Comparison of ENCODE assay signal across 20 cellular contexts in the genomic region with DNA sequence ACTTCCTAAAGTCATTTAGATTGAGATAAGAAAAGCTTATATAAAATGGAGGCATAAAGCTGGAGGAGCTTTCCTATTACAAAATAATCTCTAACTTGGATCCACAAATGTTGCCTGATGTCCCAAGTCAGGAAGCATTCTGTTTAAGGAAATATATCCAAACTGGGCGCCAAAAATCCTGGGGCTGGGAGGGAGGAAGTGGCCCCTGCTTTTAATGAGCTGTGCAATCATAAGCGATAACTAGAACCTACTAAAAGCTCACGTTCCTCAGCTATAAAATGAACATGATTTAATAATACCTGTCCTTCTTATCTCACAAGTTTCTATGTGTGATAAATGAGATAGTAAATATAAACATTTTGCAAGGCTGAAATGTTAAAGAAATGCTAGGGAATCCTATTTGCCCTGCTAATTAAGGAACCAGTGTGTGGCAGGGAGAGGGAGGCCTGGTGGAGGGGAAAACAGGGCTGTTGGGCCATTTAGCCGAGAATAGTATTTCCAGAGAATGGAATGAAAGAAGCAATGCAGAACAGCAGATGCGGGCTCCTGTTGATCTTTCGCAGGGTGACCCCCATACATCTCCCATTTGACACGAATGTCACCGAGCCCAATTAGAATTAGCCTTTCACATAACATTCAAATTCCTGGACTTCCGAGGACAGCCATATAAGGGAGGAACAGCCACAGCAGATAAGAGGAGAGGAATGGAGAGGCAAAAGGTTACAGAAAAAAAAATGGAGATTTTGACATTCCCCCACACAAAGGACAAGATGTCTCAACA. TPM values are rescaled to one million over a fixed set of nuclear protein-coding genes. Genes with fewer than 3 reads are reported as not detected.
DNase-seq lines count a peak whose midpoint lies in the region; TF ChIP-seq lines count a peak whose summit lies in the region.
"Had no signal": no experiment of that assay in that cellular context is flagged by ENCODE, and none has a peak within 500 bp of the region (broad histone marks: within the 10 kb centered on the region; RNA-seq: fewer than 3 reads in every experiment).

No MANE protein-coding gene starts in this region.

- H3K4me1 ChIP-seq in adrenal gland (replicated peaks in 1 of 2) = peaks cover 0 to 33% of the 10 kb centered on the region in 2 donors
- H3K4me1 ChIP-seq in esophagus squamous epithelium = peaks cover 0 to 6% (median 0%) of the 10 kb centered on the region in 3 donors
- H3K4me1 ChIP-seq: A549 had no signal

- H3K4me3 Mint-ChIP-seq in nephron progenitor cell = peak overlapping the region; percentile 74
- H3K4me3 Mint-ChIP-seq: CD4-positive, CD25-positive, alpha-beta regulatory T cell; stimulated activated naive B cell treated with anti-CD40 and anti-IgM and Interleukin-4, amounts not matched to agents 10 μg/mL and 1 μg/mL and 100 μg/mL, for 72 hours; T-helper 17 cell had no signal

- CTCF ChIA-PET in GM10248 (lab: Yijun Ruan, JAX) = no interaction called here

- TF ChIP-seq CTCF in C4-2B (conservative IDR thresholded peaks at IDR 0.05) (no peak), adrenal gland (IDR thresholded peaks at IDR 0.05) (no peak), nephron progenitor cell (IDR thresholded peaks at IDR 0.05) (no peak), GM10248 (IDR thresholded peaks at IDR 0.05; ENCODE audit: control extremely low read depth, extremely low read depth, low read depth, missing control alignments) (no peak), esophagus squamous epithelium (IDR thresholded peaks at IDR 0.05) (no peak)

- POLR2A ChIA-PET in GM10248 (lab: Yijun Ruan, JAX) = no interaction called here

- H3K4me1 Mint-ChIP-seq in nephron progenitor cell = peaks cover 81% of the 10 kb centered on the region
- H3K4me1 Mint-ChIP-seq: CD4-positive, CD25-positive, alpha-beta regulatory T cell; T-helper 17 cell had no signal

- DNase-seq in adrenal gland (peak in 6 of 7 donors; percentile 14 to 78 (median 38)), iPS-NIHi11 (ENCODE audit: low spot score) (peak; percentile 30), nephron progenitor cell (peak; percentile 58), HUDEP-2 (lab: John Stamatoyannopoulos, UW; ENCODE audit: unreplicated experiment in 76 of 76) (no peak), GM10248 (ENCODE audit: extremely low spot score) (no peak), AML-193 (lab: John Stamatoyannopoulos, UW) (no peak), esophagus squamous epithelium (lab: John Stamatoyannopoulos, UW) (no peak)
- DNase-seq: activated CD8-positive, alpha-beta memory T cell treated with anti-CD3 and anti-CD28 coated beads, Interleukin-2, amount 50 U/mL, for 4 hours; activated gamma-delta T cell treated with Interleukin-2 at 50 U/mL for 16 hours; CD4-positive, CD25-positive, alpha-beta regulatory T cell; glutamatergic neuron; NCI-H1436 treated with DMSO at 0.1 percent for 48 hours; NCI-H345; NK-92 treated with Interleukin-12 subunit alpha and Interleukin-12 subunit beta, amount 100 ng/mL, for 24 hours; stimulated activated naive B cell treated with anti-CD40 and anti-IgM and Interleukin-4, amounts not matched to agents 10 μg/mL and 1 μg/mL and 100 μg/mL, for 72 hours; T-helper 17 cell; transverse colon had no signal

- no peak overlapping the region for H3K4me3 ChIP-seq in adrenal gland
- H3K4me3 ChIP-seq in esophagus squamous epithelium = no peak overlapping the region
- H3K4me3 ChIP-seq: A549, transverse colon had no signal

- H3K36me3 Mint-ChIP-seq in nephron progenitor cell (ENCODE audit: low read depth) = peaks cover 19% of the 10 kb centered on the region

- H3K9me3 Mint-ChIP-seq in nephron progenitor cell = peaks cover 24% of the 10 kb centered on the region

- peak overlapping the region; percentile 10; the same call in 1 of the 2 replicates for H3K27ac ChIP-seq in C4-2B
- peak overlapping the region in 3 of 5 donors; percentile 20 to 68 (median 48) for H3K27ac ChIP-seq in adrenal gland
- H3K27ac ChIP-seq in esophagus squamous epithelium = peak overlapping the region in 1 of 4 donors; percentile 13
- H3K27ac ChIP-seq: A549, HL-60 had no signal

- H3K27me3 Mint-ChIP-seq in nephron progenitor cell (ENCODE audit: low read depth, poor library complexity) = no peaks in the 10 kb centered on the region
- H3K27me3 Mint-ChIP-seq: CD4-positive, CD25-positive, alpha-beta regulatory T cell had no signal

- TF ChIP-seq POLR2A in adrenal gland (IDR thresholded peaks at IDR 0.05) (no peak), esophagus squamous epithelium (IDR thresholded peaks at IDR 0.05) (no peak)

- H3K9me3 ChIP-seq in adrenal gland (replicated peaks in 1 of 3) (peaks cover 0 to 5% (median 0%) of the 10 kb centered on the region in 3 donors), esophagus squamous epithelium (peaks cover 0 to 6% (median 0%) of the 10 kb centered on the region in 3 donors)
- H3K9me3 ChIP-seq: A549 had no signal

- intact Hi-C loops in adrenal gland (cut with DNase I) = no loop called here
- intact Hi-C loops in esophagus squamous epithelium (cut with DNase I) = no loop called here

- 57 to 64% (median 63%) methylated on average over 9 of the region's 9 CpGs for WGBS in adrenal gland, 4 donors
- WGBS in esophagus squamous epithelium, 2 donors = 75 to 78% methylated on average over 9 of the region's 9 CpGs

- no peaks in the 10 kb centered on the region for H3K27me3 ChIP-seq in adrenal gland
- H3K27me3 ChIP-seq in esophagus squamous epithelium = no peaks in the 10 kb centered on the region
- H3K27me3 ChIP-seq: transverse colon had no signal

- H3K27ac Mint-ChIP-seq in nephron progenitor cell = peak overlapping the region; percentile 98
- H3K27ac Mint-ChIP-seq: CD4-positive, CD25-positive, alpha-beta regulatory T cell; stimulated activated naive B cell treated with anti-CD40 and anti-IgM and Interleukin-4, amounts not matched to agents 10 μg/mL and 1 μg/mL and 100 μg/mL, for 72 hours; T-helper 17 cell had no signal

- no peaks in the 10 kb centered on the region for H3K36me3 ChIP-seq in adrenal gland (replicated peaks in 1 of 2)
- H3K36me3 ChIP-seq in esophagus squamous epithelium = no peaks in the 10 kb centered on the region
- H3K36me3 ChIP-seq: transverse colon had no signal

RNA-seq across cellular contexts. Expression of gene DUSP6, which starts 25.9 kb away (rescaled TPM):
- total RNA-seq in adrenal gland = 10 to 100 TPM; 12.3 to 81.8 (median 47.7) TPM
- polyA plus RNA-seq in adrenal gland = 10 to 100 TPM; 16.3 to 21.5 (median 21.0) TPM
- 10 to 100 TPM; 17.6 to 30.4 (median 24.9) TPM for total RNA-seq in esophagus squamous epithelium

Comparison
In these comparisons a context has a peak if more than half of its experiments do, and no peak if none do; other contexts are left out.
1. DNase-seq: peak in adrenal gland (6 of 7), iPS-NIHi11 (single experiment) and nephron progenitor cell (single experiment); none in HUDEP-2 (0 of 76), GM10248 (single experiment), AML-193 (0 of 2) and esophagus squamous epithelium (single experiment).